11 cellular contexts compared by ENCODE assay signal in genomic region chr18:32308493-32309120, GRCh38.
DNase-seq lines count a peak whose midpoint lies in the region; ATAC-seq and TF ChIP-seq lines count a peak whose summit lies in the region.
"Had no signal": no experiment of that assay in that cellular context is flagged by ENCODE, and none has a peak within 500 bp of the region (broad histone marks: within the 10 kb centered on the region; RNA-seq: fewer than 3 reads in every experiment).

No MANE protein-coding gene starts in this region.

- intact Hi-C loops in A673 (cut with micrococcal nuclease; ENCODE audit: unreplicated experiment) (no loop called here), lower lobe of right lung (cut with DNase I) (no loop called here)

- peak; percentile 48 to 56 for ATAC-seq in lower lobe of right lung

- H3K4me1 ChIP-seq in A673 (ENCODE audit: insufficient read depth, low read length, poor library complexity, severe bottlenecking) (peaks cover 14% of the 10 kb centered on the region), lower lobe of right lung (peaks cover 5% of the 10 kb centered on the region)

- H3K9me3 ChIP-seq in A673 (ENCODE audit: low read depth, low read length, poor library complexity, severe bottlenecking), result no peaks in the 10 kb centered on the region
- H3K9me3 ChIP-seq in lower lobe of right lung, result no peaks in the 10 kb centered on the region

- DNase-seq in A673 (ENCODE audit: low spot score), result peak; percentile 90
- DNase-seq in Kasumi-1 (lab: John Stamatoyannopoulos, UW), result peak; percentile 53 to 66
- peak; percentile 83 for DNase-seq in dedifferentiated amniotic fluid mesenchymal stem cell (ENCODE audit: extremely low spot score)
- no peak for DNase-seq in lower lobe of right lung
- no peak for DNase-seq in GDM1 (lab: John Stamatoyannopoulos, UW)
- no peak for DNase-seq in stimulated activated CD4-positive, alpha-beta T cell treated with anti-CD3 and anti-CD28 coated beads, Interleukin-4, amount 100 ng/mL, for 1 hour
- DNase-seq in HuH-7.5 (ENCODE audit: low spot score), result no peak
- no peak for DNase-seq in NCI-H1105 treated with DMSO at 0.1 percent for 48 hours (lab: John Stamatoyannopoulos, UW)
- DNase-seq: activated CD4-positive, alpha-beta T cell treated with anti-CD3 and anti-CD28 coated beads, Interleukin-2, amount 10 ng/mL, durations not matched to agents 24 days and 14 days; NCI-H82; nephron progenitor cell had no signal

- H3K27me3 ChIP-seq in A673 (replicated peaks; ENCODE audit: insufficient read depth, low read depth, low read length, poor library complexity), result no peaks in the 10 kb centered on the region
- H3K27me3 ChIP-seq in lower lobe of right lung (ENCODE audit: low read depth), result no peaks in the 10 kb centered on the region

- CTCF ChIA-PET in A673 (lab: Charles Lee), result no interaction called here

- H3K36me3 ChIP-seq in A673 (ENCODE audit: insufficient read depth, low read length, poor library complexity, severe bottlenecking) (no peaks in the 10 kb centered on the region), lower lobe of right lung (no peaks in the 10 kb centered on the region)

- TF ChIP-seq CTCF in A673 (conservative IDR thresholded peaks at IDR 0.05; ENCODE audit: low read depth, low read length) (no peak), lower lobe of right lung (IDR thresholded peaks at IDR 0.05) (no peak)

- H3K27ac ChIP-seq in A673 (ENCODE audit: low read depth, low read length, poor library complexity, severe bottlenecking), result peak overlapping the region; percentile 36
- H3K27ac ChIP-seq in lower lobe of right lung, result no peak overlapping the region

- TSS peak; percentile 73 for BruUV-seq in A673 (replicated peaks; lab: Mats Ljungman, UMichigan)

- H3K4me3 ChIP-seq in A673 (ENCODE audit: low read depth, low read length, poor library complexity, severe bottlenecking), result no peak overlapping the region
- no peak overlapping the region for H3K4me3 ChIP-seq in lower lobe of right lung

- POLR2A ChIA-PET in A673 (lab: Charles Lee; ENCODE audit: low non-redundant PET), result no interaction called here

Comparison
In these comparisons a context has a peak if more than half of its experiments do, and no peak if none do; other contexts are left out.
1. DNase-seq: peak in A673 (single experiment), Kasumi-1 (2 of 2) and dedifferentiated amniotic fluid mesenchymal stem cell (single experiment); none in lower lobe of right lung (single experiment), GDM1 (single experiment), stimulated activated CD4-positive, alpha-beta T cell treated with anti-CD3 and anti-CD28 coated beads, Interleukin-4, amount 100 ng/mL, for 1 hour (single experiment), HuH-7.5 (single experiment) and NCI-H1105 treated with DMSO at 0.1 percent for 48 hours (single experiment).